In the genomic region with DNA sequence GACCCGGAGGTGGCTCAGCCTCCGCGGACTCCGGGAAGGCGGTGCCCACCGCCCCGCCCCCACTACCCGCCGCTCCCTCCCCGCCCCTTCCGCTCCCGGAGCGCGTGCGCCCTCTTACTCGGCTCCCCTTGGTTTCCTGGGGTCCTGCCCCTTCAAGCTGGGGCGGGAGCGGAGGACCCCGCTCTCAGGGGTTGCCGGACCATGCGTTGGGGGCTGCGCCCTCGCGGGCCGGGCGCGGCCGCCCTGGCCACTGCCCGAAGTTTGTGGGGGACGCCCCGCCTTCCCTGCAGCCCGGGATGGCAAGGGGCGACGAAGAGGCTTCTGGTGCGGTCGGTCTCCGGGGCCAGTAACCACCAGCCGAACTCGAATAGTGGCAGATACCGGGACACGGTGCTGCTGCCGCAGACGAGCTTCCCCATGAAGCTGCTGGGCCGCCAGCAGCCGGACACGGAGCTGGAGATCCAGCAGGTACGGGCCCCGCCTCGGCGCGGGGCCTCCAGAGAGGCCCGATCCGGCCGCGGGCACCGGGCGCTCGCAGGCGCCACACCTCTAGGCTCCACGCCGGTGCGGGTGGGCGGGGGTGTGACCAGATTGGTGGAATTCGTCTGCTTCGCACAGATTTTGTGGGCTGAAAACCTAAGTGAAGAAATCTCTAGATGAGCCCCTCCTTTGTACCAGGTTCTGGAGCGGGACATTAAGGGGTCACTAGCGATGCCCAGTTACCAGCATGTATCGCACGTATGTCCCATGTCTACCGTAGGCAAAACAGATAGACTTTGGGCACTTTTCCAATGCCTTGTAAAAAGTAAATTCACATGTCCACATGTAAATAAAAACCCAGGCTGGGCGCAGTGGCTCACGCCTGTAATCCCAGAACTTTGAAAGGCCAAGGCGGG, we compare ENCODE assay signal across 8 cellular contexts. TPM values are rescaled to one million over a fixed set of nuclear protein-coding genes. Genes with fewer than 3 reads are reported as not detected.
DNase-seq lines count a peak whose midpoint lies in the region; ATAC-seq and TF ChIP-seq lines count a peak whose summit lies in the region.

Gene IARS2, plus strand, starts transcription at position 117 of the 896 bp plus-strand sequence. Its CDS starts 85 bp downstream, at position 202.

- peaks cover 5% of the 10 kb centered on the region for H3K4me1 ChIP-seq in colonic mucosa

- H3K4me3 ChIP-seq in AG04449 (ENCODE audit: low read depth, low read length) (peak within 1 kb of the TSS; percentile 77), colonic mucosa (peak within 1 kb of the TSS; percentile 97)

- H3K27ac ChIP-seq in colonic mucosa = peak within 1 kb of the TSS; percentile 94

- ATAC-seq in GM18867 (IDR thresholded peaks at IDR 0.05; ENCODE audit: unreplicated experiment) = peak; percentile 62
- ATAC-seq in HG03103 (IDR thresholded peaks at IDR 0.05; ENCODE audit: low read depth, unreplicated experiment) = peak; percentile 55

- peak within 1 kb of the TSS; percentile 60 to 93 for H3K9ac ChIP-seq in colonic mucosa (ENCODE audit: low read depth in 2 of 2, low read length in 2 of 2)

- POLR2A ChIA-PET in AG04449 (lab: Yijun Ruan, JAX) = no interaction called here

- CTCF ChIA-PET in AG04449 (lab: Yijun Ruan, JAX) = interaction anchor here (1.0 to 1.3 kb wide), 3 partner anchors 11 to 104 kb away, joined by 3 read pairs; no protein-coding TSS in a partner anchor

- intact Hi-C loops in colonic mucosa (cut with DNase I) = loop anchor here (10.0 kb wide), 1 partner anchor 49 kb away; the partner anchor contains the start of gene EPRS1

- no peak for DNase-seq in AG04449 (ENCODE audit: low read depth, low spot score)
- peak; percentile 76 to 92 for DNase-seq in NCI-H446 (lab: John Stamatoyannopoulos, UW)
- peak; percentile 90 to 93 for DNase-seq in activated CD4-positive, alpha-beta T cell treated with anti-CD3 and anti-CD28 coated beads for 4 hours
- DNase-seq in colonic mucosa = peak; percentile 93
- peak; percentile 95 for DNase-seq in left kidney (ENCODE audit: low read depth, low spot score)
- peak; percentile 94 to 95 for DNase-seq in stimulated activated CD4-positive, alpha-beta T cell treated with anti-CD3 and anti-CD28 coated beads, Interleukin-2, amount 100 ng/mL, for 24 hours

- no peaks in the 10 kb centered on the region for H3K36me3 ChIP-seq in colonic mucosa

- TF ChIP-seq CTCF in AG04449 (IDR thresholded peaks at IDR 0.05; ENCODE audit: insufficient read depth, low read length, missing control alignments) (no peak), colonic mucosa (IDR thresholded peaks at IDR 0.05) (no peak)

- no peaks in the 10 kb centered on the region for H3K9me3 ChIP-seq in colonic mucosa

- no peaks in the 10 kb centered on the region for H3K27me3 ChIP-seq in colonic mucosa

RNA-seq across cellular contexts. Expression of gene IARS2, which starts in this region (rescaled TPM):
- 100 to 1,000 TPM in 1 of 2 donors, 10 to 100 TPM in 1; 80.6 to 114 TPM for total RNA-seq in colonic mucosa
